ENCODE assay signal across 15 cellular contexts in the genomic region with DNA sequence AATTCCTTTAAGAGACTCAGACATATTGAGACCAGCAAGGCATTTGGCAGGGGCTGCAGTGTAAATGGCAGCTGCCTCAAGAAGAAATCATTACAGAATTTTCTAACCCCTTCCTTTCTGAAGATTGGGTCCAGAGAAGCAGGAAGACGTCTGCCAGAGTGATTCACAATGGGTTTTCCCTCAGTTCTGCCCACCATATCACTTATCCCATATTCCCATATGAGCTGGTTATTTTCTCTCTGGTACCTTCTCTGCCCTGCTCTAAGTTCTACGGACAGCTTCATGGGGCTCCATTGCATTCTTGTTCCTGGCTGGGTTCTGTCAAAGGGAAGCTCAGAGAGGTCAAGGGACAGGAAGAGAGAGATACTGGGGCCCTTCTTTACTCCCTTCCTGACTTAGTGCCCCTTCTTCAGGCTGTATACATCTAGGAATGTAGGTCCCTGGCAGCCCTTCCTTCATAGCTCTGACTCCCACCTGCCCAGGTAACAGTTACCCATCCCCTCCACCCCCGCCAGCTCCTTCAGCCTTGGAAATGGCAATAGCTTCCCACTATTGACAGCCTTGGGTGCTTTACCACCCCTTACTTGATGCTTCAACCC.
DNase-seq lines count a peak whose midpoint lies in the region; ATAC-seq and TF ChIP-seq lines count a peak whose summit lies in the region.
"Had no signal": no experiment of that assay in that cellular context is flagged by ENCODE, and none has a peak within 500 bp of the region (broad histone marks: within the 10 kb centered on the region; RNA-seq: fewer than 3 reads in every experiment).

No MANE protein-coding gene starts in this region.

- H3K4me3 ChIP-seq in ACC112 (ENCODE audit: low read depth, low read length) (no peak overlapping the region), SK-N-SH (ENCODE audit: low read depth in 2 of 2, low read length in 1 of 2) (no peak overlapping the region), epithelial cell of esophagus (ENCODE audit: low read length) (no peak overlapping the region), coronary artery (no peak overlapping the region)
- H3K4me3 ChIP-seq: BLaER1 treated with 17β-estradiol and CSF1 and Interleukin-3, amounts not matched to agents 10 nM and 100 nM; K562 had no signal

- H2AFZ ChIP-seq in ACC112 (ENCODE audit: low read length, unreplicated experiment) (no peak overlapping the region), SK-N-SH (ENCODE audit: low read depth) (no peak overlapping the region)

- H3K79me2 ChIP-seq in ACC112 (ENCODE audit: control insufficient read depth, insufficient read depth, low read length, unreplicated experiment) (no peaks in the 10 kb centered on the region), SK-N-SH (ENCODE audit: insufficient read depth) (no peaks in the 10 kb centered on the region)

- CTCF ChIA-PET in SK-N-SH (lab: Yijun Ruan, JAX), result interaction anchor here (0.9 kb wide), 2 partner anchors 10 to 18 kb away, joined by 3 read pairs; no protein-coding TSS in a partner anchor

- 56% methylated on average over 3 of the region's 3 CpGs for WGBS in SK-N-SH (ENCODE audit: low lambda C conversion rate)

- H3K4me2 ChIP-seq in SK-N-SH, result peak overlapping the region; percentile 56; the same call in 1 of the 2 replicates
- H3K4me2 ChIP-seq: BLaER1 treated with 17β-estradiol and CSF1 and Interleukin-3, amounts not matched to agents 10 nM and 100 nM had no signal

- no peak for TF ChIP-seq RAD21 in SK-N-SH (IDR thresholded peaks at IDR 0.05; ENCODE audit: low read length)

- no peak for TF ChIP-seq CTCF in SK-N-SH (IDR thresholded peaks at IDR 0.05)
- no peak for TF ChIP-seq CTCF in epithelial cell of esophagus (IDR thresholded peaks at IDR 0.05; ENCODE audit: insufficient read depth, low read depth, low read length, missing control alignments)
- TF ChIP-seq CTCF in coronary artery (IDR thresholded peaks at IDR 0.05), result no peak

- no peak for ATAC-seq in GM19023 (IDR thresholded peaks at IDR 0.05; ENCODE audit: unreplicated experiment)
- ATAC-seq: K562 had no signal

- H3K9me2 ChIP-seq in SK-N-SH, result no peaks in the 10 kb centered on the region

- no peaks in the 10 kb centered on the region for H4K20me1 ChIP-seq in SK-N-SH (ENCODE audit: insufficient read depth)
- H4K20me1 ChIP-seq: BLaER1 treated with 17β-estradiol and CSF1 and Interleukin-3, amounts not matched to agents 10 nM and 100 nM had no signal

- H3F3A ChIP-seq in SK-N-SH (replicated peaks; ENCODE audit: insufficient read depth), result peaks cover 25% of the 10 kb centered on the region

- H3K36me3 ChIP-seq in ACC112 (ENCODE audit: insufficient read depth, low read length) (no peaks in the 10 kb centered on the region), SK-N-SH (replicated peaks in 1 of 2; ENCODE audit: control insufficient read depth in 1 of 2, insufficient read depth in 2 of 2, low read length in 1 of 2) (no peaks in the 10 kb centered on the region)

- POLR2A ChIA-PET in SK-N-SH (lab: Yijun Ruan, JAX), result no interaction called here

- H3K27ac ChIP-seq in ACC112 (ENCODE audit: low read depth, low read length) (peak overlapping the region; percentile 39), SK-N-SH (ENCODE audit: low read depth in 2 of 2, low read length in 1 of 2) (peak overlapping the region; percentile 80 to 85), coronary artery (no peak overlapping the region)
- H3K27ac ChIP-seq: BLaER1 treated with 17β-estradiol and CSF1 and Interleukin-3, amounts not matched to agents 10 nM and 100 nM had no signal

- TF ChIP-seq EP300 in SK-N-SH (IDR thresholded peaks at IDR 0.05; ENCODE audit: borderline replicate concordance in 1 of 2, low read depth in 1 of 2, low read length in 1 of 2), result no peak

- H3K9me3 ChIP-seq in SK-N-SH, result no peaks in the 10 kb centered on the region

- H3K27me3 ChIP-seq in ACC112 (ENCODE audit: insufficient read depth, low read length), result no peaks in the 10 kb centered on the region
- H3K27me3 ChIP-seq in SK-N-SH (ENCODE audit: insufficient read depth), result no peaks in the 10 kb centered on the region
- H3K27me3 ChIP-seq: BLaER1 treated with 17β-estradiol and CSF1 and Interleukin-3, amounts not matched to agents 10 nM and 100 nM had no signal

- H3K4me1 ChIP-seq in ACC112 (ENCODE audit: control insufficient read depth, insufficient read depth, low read length, unreplicated experiment) (peaks cover 10% of the 10 kb centered on the region), SK-N-SH (ENCODE audit: control insufficient read depth in 1 of 2, insufficient read depth in 2 of 2, low read depth in 1 of 2, low read length in 1 of 2) (peaks cover 7 to 12% of the 10 kb centered on the region in 2 experiments)
- H3K4me1 ChIP-seq: BLaER1 treated with 17β-estradiol and CSF1 and Interleukin-3, amounts not matched to agents 10 nM and 100 nM had no signal

- no peak for DNase-seq in SK-N-SH
- peak; percentile 40 for DNase-seq in epithelial cell of esophagus (ENCODE audit: low read depth)
- peak; percentile 43 for DNase-seq in kidney tubule cell (ENCODE audit: low spot score)
- DNase-seq in coronary artery (ENCODE audit: low spot score), result no peak
- no peak for DNase-seq in CD1c-positive myeloid dendritic cell (ENCODE audit: extremely low spot score)
- DNase-seq: 8988T; ACHN; CD4-positive, alpha-beta T cell; DMS79 treated with DMSO at 0.1 percent for 48 hours; GDM1; HCEC 1CT had no signal

- H3K9ac ChIP-seq in SK-N-SH, result no peak overlapping the region; the same call in 1 of the 2 replicates
- H3K9ac ChIP-seq: BLaER1 treated with 17β-estradiol and CSF1 and Interleukin-3, amounts not matched to agents 10 nM and 100 nM had no signal

TF ChIP-seq in SK-N-SH, 30 proteins besides CTCF, POLR2A, EP300 and RAD21:
- no peak for TF ChIP-seq RFX5 (IDR thresholded peaks at IDR 0.05; ENCODE audit: low read length)
- no peak for TF ChIP-seq RXRA (IDR thresholded peaks at IDR 0.05; ENCODE audit: borderline replicate concordance, low read depth)
- no peak for TF ChIP-seq PBX3 (IDR thresholded peaks at IDR 0.05)
- TF ChIP-seq, protein P1, sequence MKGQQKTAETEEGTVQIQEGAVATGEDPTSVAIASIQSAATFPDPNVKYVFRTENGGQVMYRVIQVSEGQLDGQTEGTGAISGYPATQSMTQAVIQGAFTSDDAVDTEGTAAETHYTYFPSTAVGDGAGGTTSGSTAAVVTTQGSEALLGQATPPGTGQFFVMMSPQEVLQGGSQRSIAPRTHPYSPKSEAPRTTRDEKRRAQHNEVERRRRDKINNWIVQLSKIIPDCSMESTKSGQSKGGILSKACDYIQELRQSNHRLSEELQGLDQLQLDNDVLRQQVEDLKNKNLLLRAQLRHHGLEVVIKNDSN (IDR thresholded peaks at IDR 0.05; ENCODE audit: borderline replicate concordance, low read depth), result no peak
- no peak for TF ChIP-seq EZH2phosphoT487 (IDR thresholded peaks at IDR 0.05; ENCODE audit: borderline replicate concordance, low read depth)
- TF ChIP-seq, protein P2, sequence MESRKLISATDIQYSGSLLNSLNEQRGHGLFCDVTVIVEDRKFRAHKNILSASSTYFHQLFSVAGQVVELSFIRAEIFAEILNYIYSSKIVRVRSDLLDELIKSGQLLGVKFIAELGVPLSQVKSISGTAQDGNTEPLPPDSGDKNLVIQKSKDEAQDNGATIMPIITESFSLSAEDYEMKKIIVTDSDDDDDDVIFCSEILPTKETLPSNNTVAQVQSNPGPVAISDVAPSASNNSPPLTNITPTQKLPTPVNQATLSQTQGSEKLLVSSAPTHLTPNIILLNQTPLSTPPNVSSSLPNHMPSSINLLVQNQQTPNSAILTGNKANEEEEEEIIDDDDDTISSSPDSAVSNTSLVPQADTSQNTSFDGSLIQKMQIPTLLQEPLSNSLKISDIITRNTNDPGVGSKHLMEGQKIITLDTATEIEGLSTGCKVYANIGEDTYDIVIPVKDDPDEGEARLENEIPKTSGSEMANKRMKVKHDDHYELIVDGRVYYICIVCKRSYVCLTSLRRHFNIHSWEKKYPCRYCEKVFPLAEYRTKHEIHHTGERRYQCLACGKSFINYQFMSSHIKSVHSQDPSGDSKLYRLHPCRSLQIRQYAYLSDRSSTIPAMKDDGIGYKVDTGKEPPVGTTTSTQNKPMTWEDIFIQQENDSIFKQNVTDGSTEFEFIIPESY (IDR thresholded peaks at IDR 0.05; ENCODE audit: borderline replicate concordance, low read depth), result no peak
- TF ChIP-seq FOXM1 (IDR thresholded peaks at IDR 0.05; ENCODE audit: low read depth), result no peak
- TF ChIP-seq GATA2 (CRISPR knock-in tag; IDR thresholded peaks at IDR 0.05), result no peak
- no peak for TF ChIP-seq YY1 (IDR thresholded peaks at IDR 0.05; ENCODE audit: low read depth)
- no peak for TF ChIP-seq MXI1 (IDR thresholded peaks at IDR 0.05; ENCODE audit: low read depth, low read length)
- no peak for TF ChIP-seq NRF1 (IDR thresholded peaks at IDR 0.05; ENCODE audit: low read depth, low read length)

Comparison
In these comparisons a context has a peak if more than half of its experiments do, and no peak if none do; other contexts are left out.
1. H3K27ac ChIP-seq: peak in ACC112 (single experiment) and SK-N-SH (2 of 2); none in coronary artery (0 of 2).
2. DNase-seq: peak in epithelial cell of esophagus (single experiment) and kidney tubule cell (single experiment); none in SK-N-SH (single experiment), coronary artery (single experiment) and CD1c-positive myeloid dendritic cell (single experiment).